ENCODE assay signal across 18 cellular contexts in genomic region chr2:229752970-229753729, GRCh38. TPM values are rescaled to one million over a fixed set of nuclear protein-coding genes. Genes with fewer than 3 reads are reported as not detected.
A peak's percentile ranks its signal among the peaks of the same experiment; 100 is the strongest.
DNase-seq lines count a peak whose midpoint lies in the region; ATAC-seq and TF ChIP-seq lines count a peak whose summit lies in the region.
"Had no signal": no experiment of that assay in that cellular context is flagged by ENCODE, and none has a peak within 500 bp of the region (broad histone marks: within the 10 kb centered on the region; RNA-seq: fewer than 3 reads in every experiment).

No MANE protein-coding gene starts in this region.

- H3F3A ChIP-seq in SK-N-SH (replicated peaks; ENCODE audit: insufficient read depth), result no peaks in the 10 kb centered on the region

- no peak overlapping the region for H3K27ac ChIP-seq in SK-N-SH (ENCODE audit: low read depth in 2 of 2, low read length in 1 of 2)
- no peak overlapping the region for H3K27ac ChIP-seq in left lung
- no peak overlapping the region for H3K27ac ChIP-seq in transverse colon
- H3K27ac ChIP-seq: BLaER1 treated with 17β-estradiol and CSF1 and Interleukin-3, amounts not matched to agents 10 nM and 100 nM had no signal

- H3K79me2 ChIP-seq in SK-N-SH (ENCODE audit: insufficient read depth), result no peaks in the 10 kb centered on the region

- no peak overlapping the region for H2AFZ ChIP-seq in SK-N-SH (ENCODE audit: low read depth)

- no peak overlapping the region for H3K9ac ChIP-seq in SK-N-SH
- H3K9ac ChIP-seq: BLaER1 treated with 17β-estradiol and CSF1 and Interleukin-3, amounts not matched to agents 10 nM and 100 nM had no signal

- TF ChIP-seq POLR2A in transverse colon (IDR thresholded peaks at IDR 0.05), result no peak

- WGBS in SK-N-SH (ENCODE audit: low lambda C conversion rate), result 87% methylated on average over 11 of the region's 11 CpGs
- 62 to 78% methylated on average over 5 to 11 of the region's 11 CpGs for WGBS in transverse colon (ENCODE audit: low coverage in 1 of 2), 2 donors

- in situ Hi-C loops in transverse colon (cut with MboI; ENCODE audit: low pct_ligation_motif_present in 1 of 4, low pct_unique_long_range_greater_than_20kb in 1 of 4, low sequenced_read_pairs in 3 of 4), result no loop called here

- intact Hi-C loops in left lung (cut with DNase I) (no loop called here), transverse colon (cut with DNase I; ENCODE audit: low total_unique reads) (no loop called here)

- no peaks in the 10 kb centered on the region for H4K20me1 ChIP-seq in SK-N-SH (ENCODE audit: insufficient read depth)
- H4K20me1 ChIP-seq: BLaER1 treated with 17β-estradiol and CSF1 and Interleukin-3, amounts not matched to agents 10 nM and 100 nM had no signal

- H3K4me2 ChIP-seq in SK-N-SH, result no peak overlapping the region
- H3K4me2 ChIP-seq: BLaER1 treated with 17β-estradiol and CSF1 and Interleukin-3, amounts not matched to agents 10 nM and 100 nM had no signal

- POLR2A ChIA-PET in SK-N-SH (lab: Yijun Ruan, JAX), result no interaction called here

- TF ChIP-seq CTCF in SK-N-SH (IDR thresholded peaks at IDR 0.05) (no peak), left lung (IDR thresholded peaks at IDR 0.05) (no peak), transverse colon (IDR thresholded peaks at IDR 0.05) (no peak)

- H3K36me3 ChIP-seq in SK-N-SH (replicated peaks in 1 of 2; ENCODE audit: control insufficient read depth in 1 of 2, insufficient read depth in 2 of 2, low read length in 1 of 2), result no peaks in the 10 kb centered on the region
- no peaks in the 10 kb centered on the region for H3K36me3 ChIP-seq in left lung
- H3K36me3 ChIP-seq in transverse colon, result no peaks in the 10 kb centered on the region

- TF ChIP-seq EP300 in SK-N-SH (IDR thresholded peaks at IDR 0.05; ENCODE audit: borderline replicate concordance in 1 of 2, low read depth in 1 of 2, low read length in 1 of 2) (no peak), transverse colon (IDR thresholded peaks at IDR 0.05; ENCODE audit: low read depth) (no peak)

- no peaks in the 10 kb centered on the region for H3K9me3 ChIP-seq in SK-N-SH
- H3K9me3 ChIP-seq in left lung, result no peaks in the 10 kb centered on the region
- no peaks in the 10 kb centered on the region for H3K9me3 ChIP-seq in transverse colon
- H3K9me3 ChIP-seq: BLaER1 treated with 17β-estradiol and CSF1 and Interleukin-3, amounts not matched to agents 10 nM and 100 nM had no signal

- H3K9me2 ChIP-seq in SK-N-SH, result no peaks in the 10 kb centered on the region

- DNase-seq in SK-N-SH (peak; percentile 16), SHP77 treated with DMSO at 0.1 percent for 48 hours (lab: John Stamatoyannopoulos, UW) (peak; percentile 34), left lung (no peak), retina (peak; percentile 17), transverse colon (no peak), SKM-1 (lab: John Stamatoyannopoulos, UW; ENCODE audit: unreplicated experiment) (no peak)
- DNase-seq: GDM1, H7, Karpas-422, MM.1S, NCI-H1105, NCI-H187 treated with DMSO at 0.1 percent for 48 hours, NCI-H2171, NCI-H446 had no signal

- H3K27me3 ChIP-seq in SK-N-SH (ENCODE audit: insufficient read depth), result no peaks in the 10 kb centered on the region
- H3K27me3 ChIP-seq in left lung, result no peaks in the 10 kb centered on the region
- H3K27me3 ChIP-seq in transverse colon, result no peaks in the 10 kb centered on the region
- H3K27me3 ChIP-seq: BLaER1 treated with 17β-estradiol and CSF1 and Interleukin-3, amounts not matched to agents 10 nM and 100 nM had no signal

- CTCF ChIA-PET in SK-N-SH (lab: Yijun Ruan, JAX), result interaction anchor here (1.4 to 2.2 kb wide), 2 partner anchors 27 to 38 kb away, joined by 3 to 16 read pairs; no protein-coding TSS in a partner anchor

- H3K4me1 ChIP-seq in SK-N-SH (ENCODE audit: control insufficient read depth in 1 of 2, insufficient read depth in 2 of 2, low read depth in 1 of 2, low read length in 1 of 2) (no peaks in the 10 kb centered on the region; a peak in 1 of 4 replicates), left lung (no peaks in the 10 kb centered on the region), transverse colon (no peaks in the 10 kb centered on the region)

- no peak for ATAC-seq in SK-N-SH treated with all-trans-retinoic acid at 6 μM for 48 hours
- peak; percentile 40 for ATAC-seq in left lung
- no peak for ATAC-seq in GM19452 (IDR thresholded peaks at IDR 0.05; ENCODE audit: unreplicated experiment)
- ATAC-seq: GM12878 had no signal

- H3K4me3 ChIP-seq in SK-N-SH (ENCODE audit: low read depth in 2 of 2, low read length in 1 of 2) (no peak overlapping the region), left lung (no peak overlapping the region), transverse colon (no peak overlapping the region)
- H3K4me3 ChIP-seq: BLaER1 treated with 17β-estradiol and CSF1 and Interleukin-3, amounts not matched to agents 10 nM and 100 nM; GM12878 had no signal

- TF ChIP-seq RAD21 in SK-N-SH (IDR thresholded peaks at IDR 0.05; ENCODE audit: low read length), result no peak

TF ChIP-seq in SK-N-SH, 30 proteins besides CTCF, POLR2A, EP300 and RAD21 (continues in another document):
- TF ChIP-seq, protein P1, sequence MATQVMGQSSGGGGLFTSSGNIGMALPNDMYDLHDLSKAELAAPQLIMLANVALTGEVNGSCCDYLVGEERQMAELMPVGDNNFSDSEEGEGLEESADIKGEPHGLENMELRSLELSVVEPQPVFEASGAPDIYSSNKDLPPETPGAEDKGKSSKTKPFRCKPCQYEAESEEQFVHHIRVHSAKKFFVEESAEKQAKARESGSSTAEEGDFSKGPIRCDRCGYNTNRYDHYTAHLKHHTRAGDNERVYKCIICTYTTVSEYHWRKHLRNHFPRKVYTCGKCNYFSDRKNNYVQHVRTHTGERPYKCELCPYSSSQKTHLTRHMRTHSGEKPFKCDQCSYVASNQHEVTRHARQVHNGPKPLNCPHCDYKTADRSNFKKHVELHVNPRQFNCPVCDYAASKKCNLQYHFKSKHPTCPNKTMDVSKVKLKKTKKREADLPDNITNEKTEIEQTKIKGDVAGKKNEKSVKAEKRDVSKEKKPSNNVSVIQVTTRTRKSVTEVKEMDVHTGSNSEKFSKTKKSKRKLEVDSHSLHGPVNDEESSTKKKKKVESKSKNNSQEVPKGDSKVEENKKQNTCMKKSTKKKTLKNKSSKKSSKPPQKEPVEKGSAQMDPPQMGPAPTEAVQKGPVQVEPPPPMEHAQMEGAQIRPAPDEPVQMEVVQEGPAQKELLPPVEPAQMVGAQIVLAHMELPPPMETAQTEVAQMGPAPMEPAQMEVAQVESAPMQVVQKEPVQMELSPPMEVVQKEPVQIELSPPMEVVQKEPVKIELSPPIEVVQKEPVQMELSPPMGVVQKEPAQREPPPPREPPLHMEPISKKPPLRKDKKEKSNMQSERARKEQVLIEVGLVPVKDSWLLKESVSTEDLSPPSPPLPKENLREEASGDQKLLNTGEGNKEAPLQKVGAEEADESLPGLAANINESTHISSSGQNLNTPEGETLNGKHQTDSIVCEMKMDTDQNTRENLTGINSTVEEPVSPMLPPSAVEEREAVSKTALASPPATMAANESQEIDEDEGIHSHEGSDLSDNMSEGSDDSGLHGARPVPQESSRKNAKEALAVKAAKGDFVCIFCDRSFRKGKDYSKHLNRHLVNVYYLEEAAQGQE (IDR thresholded peaks at IDR 0.05; ENCODE audit: low read depth, low read length), result no peak
- TF ChIP-seq, protein P2, sequence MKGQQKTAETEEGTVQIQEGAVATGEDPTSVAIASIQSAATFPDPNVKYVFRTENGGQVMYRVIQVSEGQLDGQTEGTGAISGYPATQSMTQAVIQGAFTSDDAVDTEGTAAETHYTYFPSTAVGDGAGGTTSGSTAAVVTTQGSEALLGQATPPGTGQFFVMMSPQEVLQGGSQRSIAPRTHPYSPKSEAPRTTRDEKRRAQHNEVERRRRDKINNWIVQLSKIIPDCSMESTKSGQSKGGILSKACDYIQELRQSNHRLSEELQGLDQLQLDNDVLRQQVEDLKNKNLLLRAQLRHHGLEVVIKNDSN (IDR thresholded peaks at IDR 0.05; ENCODE audit: borderline replicate concordance, low read depth), result no peak

TF ChIP-seq in SK-N-SH treated with all-trans-retinoic acid at 6 μM for 48 hours, 23 proteins besides CTCF, POLR2A, EP300 and RAD21 (continues in another document):
- no peak for TF ChIP-seq CSRNP3 (CRISPR knock-in tag; IDR thresholded peaks at IDR 0.05)
- no peak for TF ChIP-seq TOX (CRISPR knock-in tag; IDR thresholded peaks at IDR 0.05; ENCODE audit: borderline replicate concordance)
- TF ChIP-seq ZC3H10 (CRISPR knock-in tag; IDR thresholded peaks at IDR 0.05), result no peak
- no peak for TF ChIP-seq BACH2 (CRISPR knock-in tag; IDR thresholded peaks at IDR 0.05; ENCODE audit: borderline replicate concordance)
- TF ChIP-seq OSR1 (CRISPR knock-in tag; IDR thresholded peaks at IDR 0.05), result no peak
- TF ChIP-seq, protein P3, sequence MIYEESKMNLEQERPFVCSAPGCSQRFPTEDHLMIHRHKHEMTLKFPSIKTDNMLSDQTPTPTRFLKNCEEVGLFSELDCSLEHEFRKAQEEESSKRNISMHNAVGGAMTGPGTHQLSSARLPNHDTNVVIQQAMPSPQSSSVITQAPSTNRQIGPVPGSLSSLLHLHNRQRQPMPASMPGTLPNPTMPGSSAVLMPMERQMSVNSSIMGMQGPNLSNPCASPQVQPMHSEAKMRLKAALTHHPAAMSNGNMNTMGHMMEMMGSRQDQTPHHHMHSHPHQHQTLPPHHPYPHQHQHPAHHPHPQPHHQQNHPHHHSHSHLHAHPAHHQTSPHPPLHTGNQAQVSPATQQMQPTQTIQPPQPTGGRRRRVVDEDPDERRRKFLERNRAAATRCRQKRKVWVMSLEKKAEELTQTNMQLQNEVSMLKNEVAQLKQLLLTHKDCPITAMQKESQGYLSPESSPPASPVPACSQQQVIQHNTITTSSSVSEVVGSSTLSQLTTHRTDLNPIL (CRISPR knock-in tag; IDR thresholded peaks at IDR 0.05; ENCODE audit: low read depth), result no peak

RNA-seq across cellular contexts. Expression of gene DNER, which starts 38.8 kb away (rescaled TPM):
- polyA plus RNA-seq in SK-N-SH (2012; rRNA removed), result 1.4 and 1.9 TPM in 2 replicates
- polyA plus RNA-seq in SK-N-SH (2012; cell fraction: cytosol; rRNA removed), result 2.0 and 2.1 TPM in 2 replicates
- polyA plus RNA-seq in SK-N-SH (2012; cell fraction: nucleus; rRNA removed), result 2.0 and 2.2 TPM in 2 replicates
- total RNA-seq in left lung (1 to 10 TPM in 1 of 2 donors, under 1 TPM in 1; 0.06 to 1.9 TPM), transverse colon (1 to 10 TPM; 1.9 to 4.9 (median 2.5) TPM)
- total RNA-seq: GM12878 had no signal

Comparison
In these comparisons a context has a peak if more than half of its experiments do, and no peak if none do; other contexts are left out.
1. DNase-seq: peak in SK-N-SH (single experiment), SHP77 treated with DMSO at 0.1 percent for 48 hours (single experiment) and retina (single experiment); none in left lung (0 of 2), transverse colon (single experiment) and SKM-1 (single experiment).